In genomic region chr18:24013061-24013460, GRCh38 we compare ENCODE assay signal across 15 cellular contexts. TPM values are rescaled to one million over a fixed set of nuclear protein-coding genes. Genes with fewer than 3 reads are reported as not detected.
DNase-seq lines count a peak whose midpoint lies in the region; ATAC-seq, FAIRE-seq and TF ChIP-seq lines count a peak whose summit lies in the region.
"Had no signal": no experiment of that assay in that cellular context is flagged by ENCODE, and none has a peak within 500 bp of the region (broad histone marks: within the 10 kb centered on the region; RNA-seq: fewer than 3 reads in every experiment).

No MANE protein-coding gene starts in this region.

- H3K79me2 ChIP-seq in HepG2 (ENCODE audit: insufficient read depth, low read length) = peaks cover 7% of the 10 kb centered on the region

- H3K9ac ChIP-seq in liver (ENCODE audit: low read depth in 1 of 2, low read length in 2 of 2) (no peak overlapping the region), HepG2 (ENCODE audit: insufficient read depth, low read depth, low read length) (no peak overlapping the region)

- 79% methylated on average over 2 of the region's 2 CpGs for WGBS in liver
- WGBS in HepG2 (ENCODE audit: low lambda C conversion rate) = 32% methylated on average over 2 of the region's 2 CpGs
- WGBS in stomach, 5 donors = 65 to 79% (median 74%) methylated on average over 2 of the region's 2 CpGs

- TF ChIP-seq RAD21 in liver (IDR thresholded peaks at IDR 0.05) = no peak
- TF ChIP-seq RAD21 in HepG2 (CRISPR knock-in tag; IDR thresholded peaks at IDR 0.05) = no peak

- H3K9me3 ChIP-seq in liver (ENCODE audit: control insufficient read depth in 4 of 4, low read length in 3 of 4) (no peaks in the 10 kb centered on the region), HepG2 (ENCODE audit: low read length) (no peaks in the 10 kb centered on the region), T-helper 17 cell (ENCODE audit: control insufficient read depth, low read length, poor library complexity, severe bottlenecking) (no peaks in the 10 kb centered on the region), stomach (no peaks in the 10 kb centered on the region)
- H3K9me3 ChIP-seq: neutrophil, testis had no signal

- TF ChIP-seq POLR2A in HepG2 (IDR thresholded peaks at IDR 0.05; ENCODE audit: insufficient read depth in 1 of 2, low read depth in 2 of 2, low read length in 2 of 2) = no peak
- TF ChIP-seq POLR2A in stomach (IDR thresholded peaks at IDR 0.05) = no peak

- ATAC-seq in HepG2 = no peak
- no peak for ATAC-seq in T-helper 17 cell
- ATAC-seq in effector memory CD8-positive, alpha-beta T cell (replicated peaks) = no peak
- no peak for ATAC-seq in GM21390 (IDR thresholded peaks at IDR 0.05; ENCODE audit: unreplicated experiment)

- POLR2A ChIA-PET in HepG2 (lab: Yijun Ruan, JAX) = no interaction called here

- H3K27ac Mint-ChIP-seq in T-helper 17 cell (peak overlapping the region; percentile 97), type B pancreatic cell (no peak overlapping the region)
- H3K27ac Mint-ChIP-seq in effector memory CD8-positive, alpha-beta T cell = peak overlapping the region; percentile 81 to 95
- H3K27ac Mint-ChIP-seq: HFFc6 had no signal

- TF ChIP-seq EP300 in HepG2 (IDR thresholded peaks at IDR 0.05; ENCODE audit: low read depth in 2 of 2, low read length in 2 of 2) (no peak), HepG2 (CRISPR knock-in tag; IDR thresholded peaks at IDR 0.05; ENCODE audit: borderline replicate concordance) (no peak), stomach (IDR thresholded peaks at IDR 0.05) (no peak)

- H2AFZ ChIP-seq in HepG2 (ENCODE audit: low read length) = no peak overlapping the region

- H3K4me3 Mint-ChIP-seq in T-helper 17 cell (peak overlapping the region; percentile 84), type B pancreatic cell (peak overlapping the region; percentile 51)
- peak overlapping the region; percentile 67 to 99 for H3K4me3 Mint-ChIP-seq in effector memory CD8-positive, alpha-beta T cell

- FAIRE-seq in HepG2 (lab: Jason Lieb, UNC) = no peak

- intact Hi-C loops in HepG2 (cut with micrococcal nuclease; ENCODE audit: unreplicated experiment) = no loop called here
- intact Hi-C loops in stomach (cut with DNase I; ENCODE audit: low total_unique reads) = no loop called here

- H3K4me3 ChIP-seq in liver (ENCODE audit: low read depth in 1 of 3, low read length in 3 of 3) = no peak overlapping the region
- H3K4me3 ChIP-seq in HepG2 (replicated peaks in 1 of 3; ENCODE audit: insufficient read depth in 1 of 3, low read depth in 2 of 3, low read length in 3 of 3) = no peak overlapping the region
- no peak overlapping the region for H3K4me3 ChIP-seq in stomach

- peaks cover 59% of the 10 kb centered on the region for H3K4me1 Mint-ChIP-seq in T-helper 17 cell
- H3K4me1 Mint-ChIP-seq in effector memory CD8-positive, alpha-beta T cell (ENCODE audit: low read depth in 2 of 2) = peaks cover 69 to 72% of the 10 kb centered on the region in 2 donors
- H3K4me1 Mint-ChIP-seq in type B pancreatic cell (ENCODE audit: unreplicated experiment) = peaks cover 20% of the 10 kb centered on the region

- H3K27me3 Mint-ChIP-seq in T-helper 17 cell = no peaks in the 10 kb centered on the region
- no peaks in the 10 kb centered on the region for H3K27me3 Mint-ChIP-seq in effector memory CD8-positive, alpha-beta T cell
- H3K27me3 Mint-ChIP-seq in type B pancreatic cell = peaks cover 26% of the 10 kb centered on the region

- H3K9me3 Mint-ChIP-seq in effector memory CD8-positive, alpha-beta T cell = no peaks in the 10 kb centered on the region
- no peaks in the 10 kb centered on the region for H3K9me3 Mint-ChIP-seq in type B pancreatic cell
- H3K9me3 Mint-ChIP-seq: HFFc6 had no signal

- H3K27ac ChIP-seq in liver (ENCODE audit: low read depth in 1 of 2, low read length in 2 of 2) (peak overlapping the region; percentile 32 to 72), HepG2 (ENCODE audit: extremely low read length, insufficient read depth, low read length) (no peak overlapping the region), stomach (no peak overlapping the region)
- H3K27ac ChIP-seq: neutrophil had no signal

- H3K36me3 ChIP-seq in liver (ENCODE audit: control insufficient read depth in 4 of 4, insufficient read depth in 3 of 4, low read depth in 1 of 4, low read length in 3 of 4) (no peaks in the 10 kb centered on the region), HepG2 (replicated peaks in 1 of 2; ENCODE audit: control insufficient read depth in 1 of 2, insufficient read depth in 2 of 2, low read length in 2 of 2) (no peaks in the 10 kb centered on the region), stomach (no peaks in the 10 kb centered on the region)
- H3K36me3 ChIP-seq: neutrophil had no signal

- CTCF ChIA-PET in HepG2 (lab: Yijun Ruan, JAX; ENCODE audit: low intra/inter-chr PET ratio, low total read pairs) = no interaction called here

- in situ Hi-C loops in HepG2 (cut with HindIII; ENCODE audit: extremely low pct_ligation_motif_present, low pct_unique_long_range_greater_than_20kb) = no loop called here

- H3K36me3 Mint-ChIP-seq in T-helper 17 cell (ENCODE audit: low read depth) (peaks cover 3% of the 10 kb centered on the region), type B pancreatic cell (no peaks in the 10 kb centered on the region)
- peaks cover 33% of the 10 kb centered on the region for H3K36me3 Mint-ChIP-seq in effector memory CD8-positive, alpha-beta T cell (ENCODE audit: insufficient read depth)

- H3K4me1 ChIP-seq in liver (ENCODE audit: control insufficient read depth in 4 of 4, insufficient read depth in 4 of 4, low read length in 3 of 4) (peaks cover 11 to 52% (median 31%) of the 10 kb centered on the region in 4 donors), HepG2 (ENCODE audit: insufficient read depth, low read length) (peaks cover 23% of the 10 kb centered on the region), stomach (peaks cover 12 to 35% (median 30%) of the 10 kb centered on the region in 4 donors)

- no TSS peak for BruUV-seq in HepG2 (replicated peaks; lab: Mats Ljungman, UMichigan)

- H3K4me2 ChIP-seq in HepG2 (ENCODE audit: low read depth, low read length) = no peak overlapping the region

- H3K27me3 ChIP-seq in liver (ENCODE audit: control insufficient read depth in 4 of 4, insufficient read depth in 4 of 4, low read length in 3 of 4) (no peaks in the 10 kb centered on the region), HepG2 (ENCODE audit: control insufficient read depth in 1 of 2, insufficient read depth in 2 of 2, low read length in 2 of 2) (peaks cover 0 to 36% of the 10 kb centered on the region in 2 experiments; a peak in 3 of 5 replicates), stomach (no peaks in the 10 kb centered on the region)
- H3K27me3 ChIP-seq: neutrophil, testis had no signal

- DNase-seq in HepG2 (ENCODE audit: low spot score) = no peak
- DNase-seq in T-helper 17 cell = no peak
- DNase-seq in effector memory CD8-positive, alpha-beta T cell = no peak
- no peak for DNase-seq in type B pancreatic cell (ENCODE audit: extremely low spot score, unreplicated experiment)
- DNase-seq in SIG-M5 treated with dmso at 0.1 percent for 504 hours (lab: John Stamatoyannopoulos, UW; ENCODE audit: unreplicated experiment) = no peak
- DNase-seq in stomach = no peak
- DNase-seq: DMS153, HFFc6, NCI-H1105, right cardiac atrium, SIG-M5, testis had no signal

- H4K20me1 ChIP-seq in HepG2 (ENCODE audit: insufficient read depth, low read length) = no peaks in the 10 kb centered on the region

- TF ChIP-seq CTCF in liver (IDR thresholded peaks at IDR 0.05; ENCODE audit: low read depth, low read length, missing input control) (no peak), HepG2 (CRISPR knock-in tag; IDR thresholded peaks at IDR 0.05) (no peak), type B pancreatic cell (conservative IDR thresholded peaks at IDR 0.05) (no peak), stomach (IDR thresholded peaks at IDR 0.05) (no peak)

TF ChIP-seq in liver, 16 proteins besides CTCF, POLR2A, EP300 and RAD21:
- no peak for TF ChIP-seq HNF4A (conservative IDR thresholded peaks at IDR 0.05)
- no peak for TF ChIP-seq GABPA (IDR thresholded peaks at IDR 0.05 in 1 of 2, conservative IDR thresholded peaks at IDR 0.05 in 1 of 2)
- TF ChIP-seq FOXA1 (IDR thresholded peaks at IDR 0.05) = no peak

RNA-seq across cellular contexts. Expression of gene TTC39C, which starts 1.5 kb away (rescaled TPM):
- total RNA-seq in liver (10 to 100 TPM; 22.8 to 55.1 TPM), HepG2 (2016; rRNA removed; fragmentation: Illumina TruSeq; extraction: Trizol) (25.9 and 28.1 TPM in 2 replicates), T-helper 17 cell (100 to 1,000 TPM; 187 to 226 TPM), type B pancreatic cell (ENCODE audit: low replicate concordance) (15.0 and 21.6 TPM in 2 replicates), stomach (10 to 100 TPM in 4 of 5 donors, 1 to 10 TPM in 1; 1.8 to 42.0 (median 29.0) TPM)
- polyA plus RNA-seq in liver (10 to 100 TPM; 35.3 to 41.9 TPM), HepG2 (2011; rRNA removed) (14.9 and 19.1 TPM in 2 replicates), stomach (10 to 100 TPM; 10.8 to 19.3 (median 12.7) TPM)
- total RNA-seq in HepG2 (2016; cell fraction: cytosol; rRNA removed; fragmentation: Illumina TruSeq; extraction: Trizol; ENCODE audit: low read depth) = 52.8 and 57.1 TPM in 2 replicates
- 23.2 and 24.1 TPM in 2 replicates for total RNA-seq in HepG2 (2016; cell fraction: insoluble cytoplasmic fraction; rRNA removed; fragmentation: Illumina TruSeq; extraction: Trizol)
- 53.3 and 53.4 TPM in 2 replicates for total RNA-seq in HepG2 (2016; cell fraction: membrane; rRNA removed; fragmentation: Illumina TruSeq; extraction: Trizol)
- total RNA-seq in HepG2 (2016; cell fraction: nucleus; rRNA removed; fragmentation: Illumina TruSeq; extraction: Trizol) = 21.2 and 27.7 TPM in 2 replicates
- 8.9 and 10.8 TPM in 2 replicates for polyA plus RNA-seq in HepG2 (2011; cell fraction: cytosol; rRNA removed)
- polyA plus RNA-seq in HepG2 (2011; cell fraction: nucleus; rRNA removed) = 17.1 and 18.8 TPM in 2 replicates
- polyA plus RNA-seq in HepG2 (2012) = 9.2 and 12.3 TPM in 2 replicates
- 50.0 and 57.9 TPM in 2 replicates for polyA plus RNA-seq in HepG2 (2016; cell fraction: cytosol; fragmentation: Illumina TruSeq; extraction: Trizol; ENCODE audit: low read depth)
- polyA plus RNA-seq in HepG2 (2016; cell fraction: insoluble cytoplasmic fraction; fragmentation: Illumina TruSeq; extraction: Trizol; ENCODE audit: low read depth) = 23.4 and 24.5 TPM in 2 replicates
- 47.4 and 56.0 TPM in 2 replicates for polyA plus RNA-seq in HepG2 (2016; cell fraction: membrane; fragmentation: Illumina TruSeq; extraction: Trizol; ENCODE audit: low read depth)
- 25.5 and 26.3 TPM in 2 replicates for polyA plus RNA-seq in HepG2 (2016; cell fraction: nucleus; fragmentation: Illumina TruSeq; extraction: Trizol; ENCODE audit: insufficient read depth, low read depth)
- 10.1 and 38.1 TPM in 2 replicates for polyA minus RNA-seq in HepG2 (2011; rRNA and poly(A)+ RNA removed; ENCODE audit: low replicate concordance)
- polyA minus RNA-seq in HepG2 (2011; cell fraction: cytosol; rRNA and poly(A)+ RNA removed) = 14.6 and 16.9 TPM in 2 replicates
- 31.3 and 32.3 TPM in 2 replicates for polyA minus RNA-seq in HepG2 (2011; cell fraction: nucleus; rRNA and poly(A)+ RNA removed)

Comparison
In these comparisons a context has a peak if more than half of its experiments do, and no peak if none do; other contexts are left out.
1. H3K27ac ChIP-seq: peak in liver (2 of 2); none in HepG2 (single experiment) and stomach (0 of 5).
2. Peak in every context shown above with its lines, with median percentiles within 50 percentile points of each other: H3K4me3 Mint-ChIP-seq.